ENCODE assay signal across 1 cellular context in genomic region chr1:230066466-230067404, GRCh38.
TF ChIP-seq lines count a peak whose summit lies in the region.

Gene GALNT2 (plus strand): TSS chr1:230067238. CDS start chr1:230067281, 43 bp downstream.

TF ChIP-seq in HepG2, 621 proteins besides CTCF, POLR2A, EP300 and RAD21 (continued from another document and continues in another):
- TF ChIP-seq HNF1A (IDR thresholded peaks at IDR 0.05; ENCODE audit: low read depth) (no peak), HNF1A (CRISPR knock-in tag; IDR thresholded peaks at IDR 0.05; ENCODE audit: borderline replicate concordance) (no peak), ZNF777 (CRISPR knock-in tag; IDR thresholded peaks at IDR 0.05) (peak; percentile 46; the same call in 1 of the 2 replicates), SOX13 (IDR thresholded peaks at IDR 0.05) (no peak), SOX13 (CRISPR knock-in tag; conservative IDR thresholded peaks at IDR 0.05 in 1 of 2, IDR thresholded peaks at IDR 0.05 in 1 of 2) (peak in 1 of 2 experiments; percentile 14; a peak in 2 of 4 replicates), NKX3-1 (CRISPR knock-in tag; IDR thresholded peaks at IDR 0.05) (no peak), THAP11 (CRISPR knock-in tag; IDR thresholded peaks at IDR 0.05) (peak; percentile 50; the same call in 1 of the 2 replicates), PHF5A (CRISPR knock-in tag; IDR thresholded peaks at IDR 0.05; ENCODE audit: low read depth, unreplicated experiment) (no peak), ATAD3A (CRISPR knock-in tag; IDR thresholded peaks at IDR 0.05) (no peak), HES4 (CRISPR knock-in tag; IDR thresholded peaks at IDR 0.05; ENCODE audit: borderline replicate concordance) (0 out of 2 replicates have a peak, but pooled peaks have one; percentile 38), ZSCAN12 (CRISPR knock-in tag; IDR thresholded peaks at IDR 0.05) (no peak), TMF1 (CRISPR knock-in tag; IDR thresholded peaks at IDR 0.05; ENCODE audit: low read depth) (0 out of 2 replicates have a peak, but pooled peaks have one; percentile 43), ZFP41 (CRISPR knock-in tag; IDR thresholded peaks at IDR 0.05; ENCODE audit: borderline replicate concordance) (no peak), NFYB (CRISPR knock-in tag; IDR thresholded peaks at IDR 0.05) (peak; percentile 68), RAD51 (IDR thresholded peaks at IDR 0.05; ENCODE audit: borderline replicate concordance) (no peak), PREB (CRISPR knock-in tag; IDR thresholded peaks at IDR 0.05) (no peak), CSRNP2 (CRISPR knock-in tag; conservative IDR thresholded peaks at IDR 0.05; ENCODE audit: low read depth) (no peak; the same call in 1 of the 2 replicates), ELF3 (CRISPR knock-in tag; IDR thresholded peaks at IDR 0.05) (no peak), ZNF260 (CRISPR knock-in tag; IDR thresholded peaks at IDR 0.05; ENCODE audit: borderline replicate concordance, low read depth) (no peak), HHEX (CRISPR knock-in tag; IDR thresholded peaks at IDR 0.05) (no peak), REST (IDR thresholded peaks at IDR 0.05; ENCODE audit: borderline replicate concordance in 1 of 2, low read depth in 1 of 2, low read length in 2 of 2) (no peak), ZNF44 (CRISPR knock-in tag; IDR thresholded peaks at IDR 0.05) (no peak), ZSCAN22 (CRISPR knock-in tag; IDR thresholded peaks at IDR 0.05) (no peak), ZNF891 (CRISPR knock-in tag; IDR thresholded peaks at IDR 0.05) (no peak), IRX3 (CRISPR knock-in tag; IDR thresholded peaks at IDR 0.05; ENCODE audit: borderline replicate concordance, low read depth) (no peak), ZFP90 (CRISPR knock-in tag; IDR thresholded peaks at IDR 0.05; ENCODE audit: borderline replicate concordance) (no peak), TCF7 (IDR thresholded peaks at IDR 0.05; ENCODE audit: low read depth) (no peak), MLXIP (CRISPR knock-in tag; IDR thresholded peaks at IDR 0.05; ENCODE audit: borderline replicate concordance) (no peak), HNRNPUL1 (IDR thresholded peaks at IDR 0.05; ENCODE audit: low read depth, low read length) (no peak), ZNF331 (CRISPR knock-in tag; IDR thresholded peaks at IDR 0.05) (no peak), HOXA7 (CRISPR knock-in tag; IDR thresholded peaks at IDR 0.05) (no peak), JARID2 (CRISPR knock-in tag; IDR thresholded peaks at IDR 0.05; ENCODE audit: insufficient replicate concordance) (no peak), ZMYM4 (CRISPR knock-in tag; IDR thresholded peaks at IDR 0.05) (peak; percentile 72; the same call in 1 of the 2 replicates), PLRG1 (conservative IDR thresholded peaks at IDR 0.05) (no peak), SMAD3 (CRISPR knock-in tag; IDR thresholded peaks at IDR 0.05) (no peak), ZNF441 (CRISPR knock-in tag; IDR thresholded peaks at IDR 0.05; ENCODE audit: borderline replicate concordance) (no peak; the same call in 1 of the 2 replicates), ZNF329 (CRISPR knock-in tag; IDR thresholded peaks at IDR 0.05; ENCODE audit: low read depth) (no peak), ZKSCAN8 (CRISPR knock-in tag; IDR thresholded peaks at IDR 0.05; ENCODE audit: borderline replicate concordance) (no peak), TOPORS (CRISPR knock-in tag; IDR thresholded peaks at IDR 0.05) (0 out of 2 replicates have a peak, but pooled peaks have one; percentile 56), KDM6A (CRISPR knock-in tag; IDR thresholded peaks at IDR 0.05; ENCODE audit: low read depth) (no peak), GPBP1L1 (CRISPR knock-in tag; IDR thresholded peaks at IDR 0.05) (no peak), TCF7L2 (IDR thresholded peaks at IDR 0.05; ENCODE audit: low read depth, low read length) (no peak), TFE3 (CRISPR knock-in tag; IDR thresholded peaks at IDR 0.05) (no peak), PAWR (CRISPR knock-in tag; IDR thresholded peaks at IDR 0.05; ENCODE audit: borderline replicate concordance) (no peak), NFIB (CRISPR knock-in tag; IDR thresholded peaks at IDR 0.05; ENCODE audit: borderline replicate concordance) (no peak), RARG (CRISPR knock-in tag; IDR thresholded peaks at IDR 0.05; ENCODE audit: low read depth) (no peak), THAP8 (CRISPR knock-in tag; IDR thresholded peaks at IDR 0.05; ENCODE audit: borderline replicate concordance) (no peak), DRAP1 (CRISPR knock-in tag; IDR thresholded peaks at IDR 0.05) (no peak; the same call in 1 of the 2 replicates), NPAS2 (CRISPR knock-in tag; IDR thresholded peaks at IDR 0.05; ENCODE audit: borderline replicate concordance) (no peak), FOSL2 (CRISPR knock-in tag; IDR thresholded peaks at IDR 0.05) (peak; percentile 54), ELF1 (CRISPR knock-in tag; IDR thresholded peaks at IDR 0.05) (no peak), EEA1 (CRISPR knock-in tag; IDR thresholded peaks at IDR 0.05; ENCODE audit: borderline replicate concordance) (no peak), ZNF788 (CRISPR knock-in tag; IDR thresholded peaks at IDR 0.05; ENCODE audit: borderline replicate concordance) (peak; percentile 28; the same call in 1 of the 2 replicates)
